In the genomic region with DNA sequence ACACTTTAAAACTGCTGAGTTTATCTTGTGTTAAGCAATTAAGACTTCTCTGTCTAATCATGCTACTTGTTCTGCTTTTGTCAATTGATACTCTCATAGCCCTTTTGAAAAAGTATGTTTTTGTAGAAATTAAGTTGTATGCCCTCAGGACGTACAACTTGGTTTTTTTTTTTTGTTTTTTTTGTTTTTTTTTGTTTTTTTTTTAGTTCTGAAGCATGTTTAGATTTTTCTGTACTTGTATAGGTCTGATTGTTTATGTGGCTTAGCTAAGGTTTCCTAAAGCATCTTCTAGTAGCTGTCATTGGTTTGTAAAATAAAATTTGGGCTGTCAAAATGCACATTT, we compare ENCODE assay signal across 20 cellular contexts. TPM values are rescaled to one million over a fixed set of nuclear protein-coding genes. Genes with fewer than 3 reads are reported as not detected.
DNase-seq lines count a peak whose midpoint lies in the region; TF ChIP-seq lines count a peak whose summit lies in the region.
"Had no signal": no experiment of that assay in that cellular context is flagged by ENCODE, and none has a peak within 500 bp of the region (broad histone marks: within the 10 kb centered on the region; RNA-seq: fewer than 3 reads in every experiment).

No MANE protein-coding gene starts in this region.

- H3K36me3 Mint-ChIP-seq in activated CD4-positive, alpha-beta memory T cell treated with anti-CD3 and anti-CD28 coated beads for 36 hours: peaks cover 68% of the 10 kb centered on the region
- peaks cover 92% of the 10 kb centered on the region for H3K36me3 Mint-ChIP-seq in activated CD4-positive, alpha-beta memory T cell treated with anti-CD3 and anti-CD28 coated beads, Interleukin-2, amount 10 ng/mL, durations not matched to agents 7 days and 5 days (ENCODE audit: low read depth)
- peaks cover 30 to 86% of the 10 kb centered on the region in 2 donors for H3K36me3 Mint-ChIP-seq in CD4-positive, alpha-beta memory T cell
- peaks cover 39% of the 10 kb centered on the region for H3K36me3 Mint-ChIP-seq in activated T-helper 1 cell treated with anti-CD3 and anti-CD28 coated beads, Interleukin-12 subunit alpha, Interleukin-12 subunit beta, Interleukin-2, Interleukin-4 antibody, amounts not matched to agents 30 ng/mL and 10 ng/mL and 1 ng/mL, durations not matched to agents 14 hours and 24 hours and 36 hours (ENCODE audit: low read depth)

- H3K9me3 ChIP-seq in CD4-positive, alpha-beta memory T cell (ENCODE audit: control insufficient read depth in 1 of 2, low read length in 2 of 2): no peaks in the 10 kb centered on the region
- no peaks in the 10 kb centered on the region for H3K9me3 ChIP-seq in neutrophil
- H3K9me3 ChIP-seq: esophagus muscularis mucosa, ovary had no signal

- H3K27ac ChIP-seq in CD4-positive, alpha-beta memory T cell (ENCODE audit: low read depth, low read length): no peak overlapping the region
- peak overlapping the region; percentile 64 for H3K27ac ChIP-seq in neutrophil
- H3K27ac ChIP-seq: esophagus muscularis mucosa, ovary had no signal

- H3K27ac Mint-ChIP-seq in activated CD4-positive, alpha-beta memory T cell treated with anti-CD3 and anti-CD28 coated beads for 36 hours: peak overlapping the region; percentile 72
- H3K27ac Mint-ChIP-seq in activated CD4-positive, alpha-beta memory T cell treated with anti-CD3 and anti-CD28 coated beads, Interleukin-2, amount 10 ng/mL, durations not matched to agents 7 days and 5 days: no peak overlapping the region
- peak overlapping the region in 4 of 7 donors; percentile 19 to 86 (median 76) for H3K27ac Mint-ChIP-seq in CD4-positive, alpha-beta memory T cell
- H3K27ac Mint-ChIP-seq in activated T-helper 1 cell treated with anti-CD3 and anti-CD28 coated beads, Interleukin-12 subunit alpha, Interleukin-12 subunit beta, Interleukin-2, Interleukin-4 antibody, amounts not matched to agents 30 ng/mL and 10 ng/mL and 1 ng/mL, durations not matched to agents 14 hours and 24 hours and 36 hours: peak overlapping the region; percentile 42
- H3K27ac Mint-ChIP-seq: type B pancreatic cell had no signal

- H3K36me3 ChIP-seq in CD4-positive, alpha-beta memory T cell (ENCODE audit: insufficient read depth, low read length): peaks cover 48% of the 10 kb centered on the region
- peaks cover 64% of the 10 kb centered on the region for H3K36me3 ChIP-seq in neutrophil
- H3K36me3 ChIP-seq: ovary had no signal

- CTCF ChIA-PET in activated CD4-positive, alpha-beta memory T cell treated with anti-CD3 and anti-CD28 coated beads for 36 hours (lab: Charles Lee): no interaction called here
- CTCF ChIA-PET in activated CD4-positive, alpha-beta memory T cell treated with anti-CD3 and anti-CD28 coated beads, Interleukin-2, amount 10 ng/mL, durations not matched to agents 7 days and 5 days (lab: Charles Lee): no interaction called here
- CTCF ChIA-PET in CD4-positive, alpha-beta memory T cell (lab: Charles Lee; ENCODE audit: partially characterized antibody): interaction anchor here (1.8 kb wide), 1 partner anchor 26 kb away, joined by 8 read pairs; no protein-coding TSS in a partner anchor

- intact Hi-C loops in activated CD4-positive, alpha-beta memory T cell treated with anti-CD3 and anti-CD28 coated beads for 36 hours (cut with micrococcal nuclease): loop anchor here (2.0 kb wide), 1 partner anchor 14 kb away; no protein-coding TSS in a partner anchor
- intact Hi-C loops in CD4-positive, alpha-beta memory T cell (cut with micrococcal nuclease): no loop called here
- intact Hi-C loops in activated T-helper 1 cell treated with anti-CD3 and anti-CD28 coated beads, Interleukin-12 subunit alpha, Interleukin-12 subunit beta, Interleukin-2, Interleukin-4 antibody, amounts not matched to agents 30 ng/mL and 10 ng/mL and 1 ng/mL, durations not matched to agents 14 hours and 24 hours and 36 hours (cut with micrococcal nuclease): no loop called here

- H3K4me3 Mint-ChIP-seq in activated CD4-positive, alpha-beta memory T cell treated with anti-CD3 and anti-CD28 coated beads for 36 hours: no peak overlapping the region
- no peak overlapping the region for H3K4me3 Mint-ChIP-seq in activated CD4-positive, alpha-beta memory T cell treated with anti-CD3 and anti-CD28 coated beads, Interleukin-2, amount 10 ng/mL, durations not matched to agents 7 days and 5 days
- peak overlapping the region in 4 of 8 donors; percentile 43 to 71 (median 54) for H3K4me3 Mint-ChIP-seq in CD4-positive, alpha-beta memory T cell
- no peak overlapping the region for H3K4me3 Mint-ChIP-seq in activated T-helper 1 cell treated with anti-CD3 and anti-CD28 coated beads, Interleukin-12 subunit alpha, Interleukin-12 subunit beta, Interleukin-2, Interleukin-4 antibody, amounts not matched to agents 30 ng/mL and 10 ng/mL and 1 ng/mL, durations not matched to agents 14 hours and 24 hours and 36 hours
- H3K4me3 Mint-ChIP-seq: type B pancreatic cell had no signal

- H3K27me3 Mint-ChIP-seq in activated CD4-positive, alpha-beta memory T cell treated with anti-CD3 and anti-CD28 coated beads for 36 hours: no peaks in the 10 kb centered on the region
- H3K27me3 Mint-ChIP-seq in activated CD4-positive, alpha-beta memory T cell treated with anti-CD3 and anti-CD28 coated beads, Interleukin-2, amount 10 ng/mL, durations not matched to agents 7 days and 5 days: no peaks in the 10 kb centered on the region
- H3K27me3 Mint-ChIP-seq in CD4-positive, alpha-beta memory T cell: no peaks in the 10 kb centered on the region
- no peaks in the 10 kb centered on the region for H3K27me3 Mint-ChIP-seq in activated T-helper 1 cell treated with anti-CD3 and anti-CD28 coated beads, Interleukin-12 subunit alpha, Interleukin-12 subunit beta, Interleukin-2, Interleukin-4 antibody, amounts not matched to agents 30 ng/mL and 10 ng/mL and 1 ng/mL, durations not matched to agents 14 hours and 24 hours and 36 hours (ENCODE audit: insufficient read depth)
- H3K27me3 Mint-ChIP-seq: type B pancreatic cell had no signal

- H3K27me3 ChIP-seq in CD4-positive, alpha-beta memory T cell (ENCODE audit: insufficient read depth, low read length): no peaks in the 10 kb centered on the region
- H3K27me3 ChIP-seq in neutrophil: no peaks in the 10 kb centered on the region
- H3K27me3 ChIP-seq: dorsolateral prefrontal cortex, esophagus muscularis mucosa, ovary had no signal

- H3K9me3 Mint-ChIP-seq in activated CD4-positive, alpha-beta memory T cell treated with anti-CD3 and anti-CD28 coated beads for 36 hours: no peaks in the 10 kb centered on the region
- no peaks in the 10 kb centered on the region for H3K9me3 Mint-ChIP-seq in activated CD4-positive, alpha-beta memory T cell treated with anti-CD3 and anti-CD28 coated beads, Interleukin-2, amount 10 ng/mL, durations not matched to agents 7 days and 5 days
- H3K9me3 Mint-ChIP-seq in CD4-positive, alpha-beta memory T cell: no peaks in the 10 kb centered on the region
- no peaks in the 10 kb centered on the region for H3K9me3 Mint-ChIP-seq in activated T-helper 1 cell treated with anti-CD3 and anti-CD28 coated beads, Interleukin-12 subunit alpha, Interleukin-12 subunit beta, Interleukin-2, Interleukin-4 antibody, amounts not matched to agents 30 ng/mL and 10 ng/mL and 1 ng/mL, durations not matched to agents 14 hours and 24 hours and 36 hours
- H3K9me3 Mint-ChIP-seq: activated T-helper 2 cell treated with anti-CD3 and anti-CD28 coated beads, Interferon-gamma antibody, Interleukin-2, Interleukin-4, amounts not matched to agents 10 μg/mL and 5 μg/mL and 100 μg/mL, durations not matched to agents 14 hours and 24 hours and 36 hours; type B pancreatic cell had no signal

- H3K4me3 ChIP-seq in CD4-positive, alpha-beta memory T cell (ENCODE audit: low read length in 2 of 2): no peak overlapping the region
- no peak overlapping the region for H3K4me3 ChIP-seq in neutrophil (ENCODE audit: low read depth in 1 of 2, low read length in 1 of 2)
- H3K4me3 ChIP-seq: esophagus muscularis mucosa, ovary had no signal

- DNase-seq in activated CD4-positive, alpha-beta memory T cell treated with anti-CD3 and anti-CD28 coated beads for 36 hours: no peak
- no peak for DNase-seq in activated CD4-positive, alpha-beta memory T cell treated with anti-CD3 and anti-CD28 coated beads, Interleukin-2, amount 10 ng/mL, durations not matched to agents 7 days and 5 days
- no peak for DNase-seq in CD4-positive, alpha-beta memory T cell
- no peak for DNase-seq in activated T-helper 1 cell treated with anti-CD3 and anti-CD28 coated beads, Interleukin-12 subunit alpha, Interleukin-12 subunit beta, Interleukin-2, Interleukin-4 antibody, amounts not matched to agents 30 ng/mL and 10 ng/mL and 1 ng/mL, durations not matched to agents 14 hours and 24 hours and 36 hours (ENCODE audit: low spot score)
- DNase-seq in HuH-7 (ENCODE audit: low spot score) (no peak), 8988T (no peak), activated gamma-delta T cell (lab: John Stamatoyannopoulos, UW) (no peak)
- DNase-seq: activated CD4-positive, alpha-beta T cell treated with anti-CD3 and anti-CD28 coated beads for 4 hours; DMS153; dorsolateral prefrontal cortex; NCI-H1417; NCI-H2227 treated with DMSO at 0.1 percent for 48 hours; ovary; SIG-M5; stimulated activated CD4-positive, alpha-beta T cell treated with anti-CD3 and anti-CD28 coated beads, Interleukin-4, amount 100 ng/mL, for 4 hours; T-helper 9 cell had no signal

- POLR2A ChIA-PET in activated CD4-positive, alpha-beta memory T cell treated with anti-CD3 and anti-CD28 coated beads for 36 hours (lab: Charles Lee): no interaction called here
- POLR2A ChIA-PET in activated CD4-positive, alpha-beta memory T cell treated with anti-CD3 and anti-CD28 coated beads, Interleukin-2, amount 10 ng/mL, durations not matched to agents 7 days and 5 days (lab: Charles Lee): interaction anchor here (0.6 to 1.4 kb wide), 4 partner anchors 10 to 46 kb away, joined by 4 to 8 read pairs (median 4); a partner anchor contains a TSS
- POLR2A ChIA-PET in CD4-positive, alpha-beta memory T cell (lab: Charles Lee; ENCODE audit: partially characterized antibody): interaction anchor here (1.3 to 1.5 kb wide), 2 partner anchors 15 to 16 kb away, joined by 4 read pairs; no protein-coding TSS in a partner anchor

- TF ChIP-seq CTCF in neutrophil (IDR thresholded peaks at IDR 0.05): no peak

- H3K4me1 Mint-ChIP-seq in activated CD4-positive, alpha-beta memory T cell treated with anti-CD3 and anti-CD28 coated beads for 36 hours (ENCODE audit: low read depth): peaks cover 93% of the 10 kb centered on the region
- peaks cover 82% of the 10 kb centered on the region for H3K4me1 Mint-ChIP-seq in activated CD4-positive, alpha-beta memory T cell treated with anti-CD3 and anti-CD28 coated beads, Interleukin-2, amount 10 ng/mL, durations not matched to agents 7 days and 5 days
- peaks cover 70 to 95% (median 84%) of the 10 kb centered on the region in 4 donors for H3K4me1 Mint-ChIP-seq in CD4-positive, alpha-beta memory T cell
- peaks cover 80% of the 10 kb centered on the region for H3K4me1 Mint-ChIP-seq in activated T-helper 1 cell treated with anti-CD3 and anti-CD28 coated beads, Interleukin-12 subunit alpha, Interleukin-12 subunit beta, Interleukin-2, Interleukin-4 antibody, amounts not matched to agents 30 ng/mL and 10 ng/mL and 1 ng/mL, durations not matched to agents 14 hours and 24 hours and 36 hours (ENCODE audit: low read depth)

- peaks cover 89% of the 10 kb centered on the region for H3K4me1 ChIP-seq in CD4-positive, alpha-beta memory T cell (ENCODE audit: insufficient read depth, low read length)
- peaks cover 69 to 81% of the 10 kb centered on the region in 2 experiments for H3K4me1 ChIP-seq in neutrophil (ENCODE audit: control insufficient read depth in 1 of 2, insufficient read depth in 1 of 2, low read depth in 1 of 2, low read length in 1 of 2)

RNA-seq across cellular contexts. Expression of a gene that starts 21.4 kb away (rescaled TPM):
- 10 to 100 TPM; 47.1 to 49.1 TPM for total RNA-seq in activated CD4-positive, alpha-beta memory T cell treated with anti-CD3 and anti-CD28 coated beads for 36 hours
- 10 to 100 TPM; 65.1 to 65.3 TPM for total RNA-seq in activated CD4-positive, alpha-beta memory T cell treated with anti-CD3 and anti-CD28 coated beads, Interleukin-2, amount 10 ng/mL, durations not matched to agents 7 days and 5 days
- 10 to 100 TPM; 89.6 to 90.5 TPM for total RNA-seq in CD4-positive, alpha-beta memory T cell
- 10 to 100 TPM in 1 of 2 donors, 1 to 10 TPM in 1; 7.2 to 21.1 TPM for polyA plus RNA-seq in CD4-positive, alpha-beta memory T cell
- 55.2 and 59.1 TPM in 2 replicates for total RNA-seq in activated T-helper 1 cell treated with anti-CD3 and anti-CD28 coated beads, Interleukin-12 subunit alpha, Interleukin-12 subunit beta, Interleukin-2, Interleukin-4 antibody, amounts not matched to agents 30 ng/mL and 10 ng/mL and 1 ng/mL, durations not matched to agents 14 hours and 24 hours and 36 hours
